Comparison of ENCODE assay signal across 19 cellular contexts in genomic region chr2:179636995-179637394, GRCh38.
DNase-seq lines count a peak whose midpoint lies in the region; ATAC-seq and TF ChIP-seq lines count a peak whose summit lies in the region.
"Had no signal": no experiment of that assay in that cellular context is flagged by ENCODE, and none has a peak within 500 bp of the region (broad histone marks: within the 10 kb centered on the region; RNA-seq: fewer than 3 reads in every experiment).

No MANE protein-coding gene starts in this region.

- no peaks in the 10 kb centered on the region for H3K9me3 ChIP-seq in heart right ventricle
- no peaks in the 10 kb centered on the region for H3K9me3 ChIP-seq in stomach

- H3K27me3 ChIP-seq in heart right ventricle (no peaks in the 10 kb centered on the region), stomach (no peaks in the 10 kb centered on the region)

- peak overlapping the region; percentile 81 to 96 (median 95) for H3K27ac Mint-ChIP-seq in nephron
- H3K27ac Mint-ChIP-seq: H9 had no signal

- H3K36me3 ChIP-seq in heart right ventricle (no peaks in the 10 kb centered on the region), stomach (no peaks in the 10 kb centered on the region)

- DNase-seq in NCI-H2227 treated with DMSO at 0.1 percent for 48 hours (lab: John Stamatoyannopoulos, UW): peak; percentile 75
- no peak for DNase-seq in heart right ventricle
- no peak for DNase-seq in erythroblast (lab: John Stamatoyannopoulos, UW)
- DNase-seq in GM10266 (ENCODE audit: extremely low spot score): no peak
- DNase-seq in stomach: no peak
- DNase-seq in stimulated activated naive CD8-positive, alpha-beta T cell treated with anti-CD3 and anti-CD28 coated beads, Interleukin-15, Interleukin-2, amounts not matched to agents 100 U/mL and 50 U/mL, for 24 hours: no peak
- DNase-seq: DMS 273 treated with DMSO at 0.1 percent for 48 hours, EL, H9, NCI-H1417 treated with DMSO at 0.1 percent for 48 hours, NCI-H2029, NCI-H2171, NCI-H510A had no signal

- no peak for TF ChIP-seq EP300 in stomach (IDR thresholded peaks at IDR 0.05)

- H3K27ac ChIP-seq in 22Rv1 (peak overlapping the region; percentile 79), heart right ventricle (peak overlapping the region in 2 of 10 donors; percentile 16 to 22), stomach (no peak overlapping the region)
- H3K27ac ChIP-seq: C4-2B, HL-60, SK-N-MC had no signal

- TF ChIP-seq POLR2A in erythroblast (IDR thresholded peaks at IDR 0.05; ENCODE audit: low read length) (no peak), stomach (IDR thresholded peaks at IDR 0.05) (no peak)

- no peak for TF ChIP-seq CTCF in 22Rv1 (IDR thresholded peaks at IDR 0.05)
- TF ChIP-seq CTCF in heart right ventricle (IDR thresholded peaks at IDR 0.05): no peak
- no peak for TF ChIP-seq CTCF in nephron (IDR thresholded peaks at IDR 0.05; ENCODE audit: unreplicated experiment in 3 of 3)
- TF ChIP-seq CTCF in GM10266 (IDR thresholded peaks at IDR 0.05; ENCODE audit: control insufficient read depth, insufficient read depth, low read depth, missing control alignments): no peak
- no peak for TF ChIP-seq CTCF in stomach (IDR thresholded peaks at IDR 0.05)

- ATAC-seq in heart right ventricle: peak in 6 of 8 donors; percentile 56 to 82 (median 68)
- no peak for ATAC-seq in stimulated activated naive CD8-positive, alpha-beta T cell treated with anti-CD3 and anti-CD28 coated beads, Interleukin-15, Interleukin-2, amounts not matched to agents 100 U/mL and 50 U/mL, for 24 hours
- ATAC-seq: Panc1 had no signal

- peaks cover 4% of the 10 kb centered on the region for H3K27me3 Mint-ChIP-seq in nephron (ENCODE audit: low read depth)

- H3K4me3 ChIP-seq in heart right ventricle: no peak overlapping the region
- no peak overlapping the region for H3K4me3 ChIP-seq in stomach
- H3K4me3 ChIP-seq: SK-N-MC had no signal

- WGBS in heart right ventricle, 2 donors: 28 to 37% methylated on average over 2 of the region's 2 CpGs
- 59 to 90% (median 69%) methylated on average over 2 of the region's 2 CpGs for WGBS in stomach, 5 donors

- H3K4me1 ChIP-seq in heart right ventricle (peaks cover 0 to 16% (median 3%) of the 10 kb centered on the region in 9 donors), stomach (no peaks in the 10 kb centered on the region)

- H3K9me3 Mint-ChIP-seq in nephron: peaks cover 16% of the 10 kb centered on the region

- H3K4me3 Mint-ChIP-seq in nephron: peak overlapping the region in 2 of 3 experiments; percentile 49 to 59
- H3K4me3 Mint-ChIP-seq: H9 had no signal

- peaks cover 32% of the 10 kb centered on the region for H3K4me1 Mint-ChIP-seq in nephron
- H3K4me1 Mint-ChIP-seq: H9 had no signal

- intact Hi-C loops in heart right ventricle (cut with DNase I) (no loop called here), stomach (cut with DNase I; ENCODE audit: low total_unique reads) (no loop called here)

- peaks cover 10% of the 10 kb centered on the region for H3K36me3 Mint-ChIP-seq in nephron (ENCODE audit: low read depth)
